ENCODE assay signal across 23 cellular contexts in genomic region chr21:36539434-36540150, GRCh38. TPM values are rescaled to one million over a fixed set of nuclear protein-coding genes. Genes with fewer than 3 reads are reported as not detected.
A peak's percentile ranks its signal among the peaks of the same experiment; 100 is the strongest.
DNase-seq lines count a peak whose midpoint lies in the region; ATAC-seq, FAIRE-seq and TF ChIP-seq lines count a peak whose summit lies in the region.
"Had no signal": no experiment of that assay in that cellular context is flagged by ENCODE, and none has a peak within 500 bp of the region (broad histone marks: within the 10 kb centered on the region; RNA-seq: fewer than 3 reads in every experiment).

No MANE protein-coding gene starts in this region.

- no peak overlapping the region for H2AFZ ChIP-seq in OCI-LY3 (ENCODE audit: low read depth, low read length)
- H2AFZ ChIP-seq in H1 (ENCODE audit: low read length) = no peak overlapping the region

- H3K79me1 ChIP-seq in H1 (ENCODE audit: low read depth, low read length) = no peaks in the 10 kb centered on the region

- no peak overlapping the region; the same call in 1 of the 2 replicates for H3K18ac ChIP-seq in H1 (ENCODE audit: extremely low read depth, low read length)

- H3K4me3 ChIP-seq in OCI-LY3 (ENCODE audit: low read length) (no peak overlapping the region), H1 (ENCODE audit: extremely low read depth in 1 of 4, insufficient read depth in 2 of 4, low read depth in 3 of 4, low read length in 4 of 4) (no peak overlapping the region)
- H3K4me3 ChIP-seq: BLaER1, SJSA1 had no signal

- intact Hi-C loops in posterior vena cava (cut with DNase I) = no loop called here

- H3K4me2 ChIP-seq in OCI-LY3 (ENCODE audit: low read length) (no peak overlapping the region), H1 (ENCODE audit: insufficient read depth in 1 of 2, low read depth in 2 of 2, low read length in 2 of 2) (no peak overlapping the region)
- H3K4me2 ChIP-seq: BLaER1 had no signal

- no peaks in the 10 kb centered on the region for H3K9me3 ChIP-seq in OCI-LY3 (ENCODE audit: insufficient read depth, low read length)
- no peaks in the 10 kb centered on the region for H3K9me3 ChIP-seq in H1 (ENCODE audit: insufficient read depth in 2 of 2, low read depth in 1 of 2, low read length in 1 of 2)
- H3K9me3 ChIP-seq: BLaER1, SJSA1 had no signal

- peaks cover 41% of the 10 kb centered on the region for H3K36me3 ChIP-seq in OCI-LY3 (replicated peaks; ENCODE audit: low read depth, low read length)
- no peaks in the 10 kb centered on the region; a peak in 1 of 8 replicates for H3K36me3 ChIP-seq in H1 (ENCODE audit: control insufficient read depth in 2 of 4, insufficient read depth in 4 of 4, low read length in 3 of 4)
- H3K36me3 ChIP-seq: BLaER1, SJSA1 had no signal

- H2BK20ac ChIP-seq in H1 (ENCODE audit: low read length) = peak overlapping the region; percentile 5; the same call in 1 of the 2 replicates

- H3K36me3 Mint-ChIP-seq in activated CD8-positive, alpha-beta memory T cell treated with anti-CD3 and anti-CD28 coated beads, Interleukin-2, amount 10 ng/mL, durations not matched to agents 7 days and 5 days = no peaks in the 10 kb centered on the region

- peak overlapping the region; percentile 99; the same call in 1 of the 2 replicates for H3K27ac ChIP-seq in OCI-LY3 (ENCODE audit: low read length)
- H3K27ac ChIP-seq in H1 (ENCODE audit: low read depth, low read length) = no peak overlapping the region
- H3K27ac ChIP-seq: 22Rv1, BLaER1, SJSA1 had no signal

- CTCF ChIA-PET in activated CD8-positive, alpha-beta memory T cell treated with anti-CD3 and anti-CD28 coated beads, Interleukin-2, amount 10 ng/mL, durations not matched to agents 7 days and 5 days (lab: Charles Lee) = no interaction called here
- CTCF ChIA-PET in H1 (lab: Charles Lee; ENCODE audit: partially characterized antibody) = no interaction called here

- no peak overlapping the region for H4K5ac ChIP-seq in H1 (ENCODE audit: insufficient read length, low read depth, low read length)

- H3K4ac ChIP-seq in H1 (replicated peaks; ENCODE audit: insufficient read length, low read depth, low read length) = peak overlapping the region; percentile 94

- H3K14ac ChIP-seq in H1 (ENCODE audit: insufficient read length) = peak overlapping the region; percentile 92

- no peak for TF ChIP-seq RAD21 in H1 (IDR thresholded peaks at IDR 0.05 in 1 of 2, conservative IDR thresholded peaks at IDR 0.05 in 1 of 2; ENCODE audit: low read depth in 2 of 2, low read length in 2 of 2)

- no peak for ATAC-seq in activated CD8-positive, alpha-beta memory T cell treated with anti-CD3 and anti-CD28 coated beads, Interleukin-2, amount 10 ng/mL, durations not matched to agents 7 days and 5 days
- ATAC-seq: Right ventricle myocardium inferior had no signal

- peaks cover 24% of the 10 kb centered on the region for H3K27me3 Mint-ChIP-seq in activated CD8-positive, alpha-beta memory T cell treated with anti-CD3 and anti-CD28 coated beads, Interleukin-2, amount 10 ng/mL, durations not matched to agents 7 days and 5 days

- no peaks in the 10 kb centered on the region for H4K20me1 ChIP-seq in OCI-LY3 (ENCODE audit: insufficient read depth, low read length)
- H4K20me1 ChIP-seq in H1 (replicated peaks in 1 of 2; ENCODE audit: control insufficient read depth in 1 of 2, insufficient read depth in 2 of 2, low read length in 2 of 2) = peaks cover 0 to 8% of the 10 kb centered on the region in 2 experiments
- H4K20me1 ChIP-seq: BLaER1 had no signal

- TF ChIP-seq EP300 in H1 (IDR thresholded peaks at IDR 0.05; ENCODE audit: borderline replicate concordance in 1 of 2, low read depth in 2 of 2, low read length in 2 of 2) = no peak

- H3K56ac ChIP-seq in H1 (replicated peaks; ENCODE audit: insufficient read length, low read depth, low read length) = peak overlapping the region; percentile 85

- H3K79me2 ChIP-seq in OCI-LY3 (ENCODE audit: low read length) (peaks cover 48% of the 10 kb centered on the region), H1 (ENCODE audit: control insufficient read depth in 1 of 2, insufficient read depth in 2 of 2, low read length in 2 of 2) (no peaks in the 10 kb centered on the region; a peak in 1 of 4 replicates)

- H3K23ac ChIP-seq in H1 (ENCODE audit: insufficient read length) = no peak overlapping the region

- H2AK5ac ChIP-seq in H1 (ENCODE audit: low read depth, low read length) = peak overlapping the region; percentile 83; the same call in 1 of the 2 replicates

- peak; percentile 17 for DNase-seq in activated CD8-positive, alpha-beta memory T cell treated with anti-CD3 and anti-CD28 coated beads for 24 hours
- DNase-seq in activated CD8-positive, alpha-beta memory T cell treated with anti-CD3 and anti-CD28 coated beads, Interleukin-2, amount 10 ng/mL, durations not matched to agents 7 days and 5 days = no peak
- DNase-seq in H1 (ENCODE audit: low read depth in 1 of 2, low spot score in 2 of 2) (no peak), posterior vena cava (ENCODE audit: low spot score) (peak; percentile 10), epidermal melanocyte (ENCODE audit: insufficient read length, low spot score) (no peak), NCI-H446 (lab: John Stamatoyannopoulos, UW) (no peak), NCI-H1417 treated with DMSO at 0.1 percent for 48 hours (lab: John Stamatoyannopoulos, UW) (no peak)
- DNase-seq: ACHN; CD4-positive, alpha-beta T cell; COR-L47; DMS79; HCEC 1CT; Kasumi-1; NCI-H1694 treated with DMSO at 0.1 percent for 48 hours; NCI-H446 treated with DMSO at 0.1 percent for 48 hours; NCI-H526 treated with DMSO at 0.1 percent for 48 hours had no signal

- H3K9ac ChIP-seq in OCI-LY3 (ENCODE audit: low read length) (no peak overlapping the region), H1 (replicated peaks in 1 of 4; ENCODE audit: extremely low read depth in 1 of 4, low read depth in 3 of 4, low read length in 3 of 4) (no peak overlapping the region; a peak in 1 of 7 replicates)
- H3K9ac ChIP-seq: BLaER1 had no signal

- peak overlapping the region; percentile 55 for H2BK15ac ChIP-seq in H1 (ENCODE audit: low read length)

- no peak for FAIRE-seq in H1 (lab: Jason Lieb, UNC)
- FAIRE-seq: GM19239 had no signal

- no peaks in the 10 kb centered on the region for H3K4me1 Mint-ChIP-seq in activated CD8-positive, alpha-beta memory T cell treated with anti-CD3 and anti-CD28 coated beads, Interleukin-2, amount 10 ng/mL, durations not matched to agents 7 days and 5 days

- peak overlapping the region; percentile 82 for H2BK12ac ChIP-seq in H1 (ENCODE audit: low read depth, low read length)

- H3K4me1 ChIP-seq in OCI-LY3 (ENCODE audit: low read length) (peaks cover 89% of the 10 kb centered on the region), H1 (replicated peaks in 1 of 4; ENCODE audit: control insufficient read depth in 3 of 4, insufficient read depth in 4 of 4, low read length in 3 of 4) (peaks cover 0 to 12% (median 4%) of the 10 kb centered on the region in 4 experiments; a peak in 5 of 7 replicates)
- H3K4me1 ChIP-seq: SJSA1 had no signal

- 93 to 100% methylated on average over 3 to 6 of the region's 6 CpGs for WGBS in H1 (ENCODE audit: extremely low coverage in 1 of 2, insufficient coverage in 1 of 2, insufficient read length in 1 of 2, insufficient replicate concordance in 2 of 2, low coverage in 1 of 2, low lambda C conversion rate in 2 of 2, missing lambda C conversion rate in 1 of 2), 2 experiments

- H3K27me3 ChIP-seq in OCI-LY3 (ENCODE audit: low read depth, low read length) (no peaks in the 10 kb centered on the region), H1 (replicated peaks in 1 of 4; ENCODE audit: control insufficient read depth in 3 of 4, extremely low read depth in 1 of 4, insufficient read depth in 3 of 4, low read length in 3 of 4) (peaks cover 0 to 8% (median under 1%) of the 10 kb centered on the region in 4 experiments; a peak in 3 of 7 replicates)

- TF ChIP-seq POLR2A in H1 (IDR thresholded peaks at IDR 0.05; ENCODE audit: control extremely low read depth in 1 of 2, low read depth in 2 of 2, low read length in 2 of 2) = no peak

- H3K9me3 Mint-ChIP-seq in activated CD8-positive, alpha-beta memory T cell treated with anti-CD3 and anti-CD28 coated beads, Interleukin-2, amount 10 ng/mL, durations not matched to agents 7 days and 5 days (ENCODE audit: low read depth) = no peaks in the 10 kb centered on the region
- H3K9me3 Mint-ChIP-seq: CD4-positive, alpha-beta T cell had no signal

- no peak overlapping the region for H3K27ac Mint-ChIP-seq in activated CD8-positive, alpha-beta memory T cell treated with anti-CD3 and anti-CD28 coated beads, Interleukin-2, amount 10 ng/mL, durations not matched to agents 7 days and 5 days
- H3K27ac Mint-ChIP-seq: CD4-positive, alpha-beta T cell had no signal

- no peak overlapping the region for H3K4me3 Mint-ChIP-seq in activated CD8-positive, alpha-beta memory T cell treated with anti-CD3 and anti-CD28 coated beads, Interleukin-2, amount 10 ng/mL, durations not matched to agents 7 days and 5 days
- H3K4me3 Mint-ChIP-seq: CD4-positive, alpha-beta T cell had no signal

- peaks cover 10% of the 10 kb centered on the region; the same call in 1 of the 2 replicates for H3K23me2 ChIP-seq in H1 (ENCODE audit: low read depth, low read length)

- peak overlapping the region; percentile 72 for H4K91ac ChIP-seq in H1 (replicated peaks; ENCODE audit: insufficient read length, low read length)

- H2BK120ac ChIP-seq in H1 (replicated peaks; ENCODE audit: low read depth, low read length) = no peak overlapping the region

- POLR2A ChIA-PET in H1 (lab: Charles Lee; ENCODE audit: partially characterized antibody) = no interaction called here

- TF ChIP-seq CTCF in OCI-LY3 (IDR thresholded peaks at IDR 0.05; ENCODE audit: low read depth, low read length) (no peak), H1 (IDR thresholded peaks at IDR 0.05; ENCODE audit: control extremely low read depth in 1 of 3, insufficient read depth in 1 of 3, low read depth in 1 of 3, low read length in 3 of 3) (no peak)

- no peak overlapping the region for H4K8ac ChIP-seq in H1 (ENCODE audit: extremely low read depth, insufficient read depth, low read length)

- 0 out of 2 replicates have a peak overlapping the region, but pooled peaks have one; percentile 27 for H2BK5ac ChIP-seq in H1 (ENCODE audit: low read depth, low read length)

TF ChIP-seq in H1, 55 proteins besides CTCF, POLR2A, EP300 and RAD21 (continues in another document):
- TF ChIP-seq CEBPB (IDR thresholded peaks at IDR 0.05; ENCODE audit: low read depth, low read length) (no peak), KDM5A (IDR thresholded peaks at IDR 0.05; ENCODE audit: low read length) (no peak)

RNA-seq across cellular contexts. Expression of gene CLDN14, which starts 59.7 kb away (rescaled TPM):
- total RNA-seq in activated CD8-positive, alpha-beta memory T cell treated with anti-CD3 and anti-CD28 coated beads, Interleukin-2, amount 10 ng/mL, durations not matched to agents 7 days and 5 days = not detected
- not detected in 2 replicates for total RNA-seq in H1 (2021; fragmentation: NEBNext Ultra II Directional; extraction: Animal tissue kit (Norgen Biotek cat#: 25700))
- polyA plus RNA-seq in H1 (2011; rRNA removed) = 0.08 and 0.20 TPM in 2 replicates
- polyA plus RNA-seq in H1 (2011; cell fraction: cytosol; rRNA removed) = 0.18 TPM
- polyA plus RNA-seq in H1 (2011; cell fraction: nucleus; rRNA removed) = not detected
- polyA plus RNA-seq in H1 (2012, experiment 1 of 2) = not detected in 4 replicates
- not detected for polyA plus RNA-seq in H1 (2012, experiment 2 of 2)
- polyA plus RNA-seq in H1 (2013, experiment 1 of 2) = not detected
- not detected for polyA plus RNA-seq in H1 (2013, experiment 2 of 2)
- polyA minus RNA-seq in H1 (2011; rRNA and poly(A)+ RNA removed) = not detected in 2 replicates
- polyA minus RNA-seq in H1 (2011; cell fraction: cytosol; rRNA and poly(A)+ RNA removed) = not detected
- polyA minus RNA-seq in H1 (2011; cell fraction: nucleus; rRNA and poly(A)+ RNA removed) = not detected
- under 1 TPM in 1 of 2 donors, not detected in 1; 0.14 TPM for total RNA-seq in posterior vena cava
- total RNA-seq: CD4-positive, alpha-beta T cell; MCF 10A; Right ventricle myocardium inferior; SJSA1 had no signal

Comparison
In these comparisons a context has a peak if more than half of its experiments do, and no peak if none do; other contexts are left out.
1. DNase-seq: peak in activated CD8-positive, alpha-beta memory T cell treated with anti-CD3 and anti-CD28 coated beads for 24 hours (single experiment) and posterior vena cava (single experiment); none in activated CD8-positive, alpha-beta memory T cell treated with anti-CD3 and anti-CD28 coated beads, Interleukin-2, amount 10 ng/mL, durations not matched to agents 7 days and 5 days (single experiment), H1 (0 of 2), epidermal melanocyte (single experiment), NCI-H446 (0 of 2) and NCI-H1417 treated with DMSO at 0.1 percent for 48 hours (single experiment).